ENCODE assay signal across 10 cellular contexts in the genomic region with DNA sequence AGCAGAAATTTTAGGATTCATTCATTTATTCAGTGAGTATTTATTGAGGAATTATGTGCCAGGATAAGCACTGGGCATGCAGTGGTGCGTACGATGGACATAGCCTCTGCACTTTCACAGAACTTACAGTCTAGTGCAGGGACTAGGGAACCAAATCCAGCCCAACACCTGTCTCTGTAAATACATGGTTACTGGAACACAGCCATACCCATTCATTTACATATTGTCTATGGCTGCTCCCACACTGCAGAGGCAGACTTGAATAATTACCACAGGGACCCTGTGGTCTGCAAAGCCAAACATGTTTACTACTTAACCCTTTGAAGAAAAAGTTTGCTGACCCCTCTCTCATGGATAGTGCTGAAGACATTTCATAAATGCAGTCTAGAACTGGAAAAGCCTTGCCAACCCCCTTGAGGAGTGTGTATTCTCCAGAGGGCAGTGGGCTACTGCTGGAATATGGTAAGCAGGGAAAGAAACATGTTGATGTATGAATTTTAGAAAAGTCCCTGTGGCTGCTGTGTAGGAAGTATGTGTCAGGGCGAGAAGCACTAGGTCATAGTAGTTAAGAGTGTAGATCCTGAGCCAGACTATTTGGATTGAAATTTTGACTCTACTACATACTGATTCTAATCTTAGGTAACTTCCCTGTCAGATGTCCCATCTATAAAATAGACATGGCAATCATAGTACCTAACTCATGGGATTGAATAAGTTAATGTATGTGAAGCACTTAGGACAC.
A peak's percentile ranks its signal among the peaks of the same experiment; 100 is the strongest.
DNase-seq lines count a peak whose midpoint lies in the region; ATAC-seq and TF ChIP-seq lines count a peak whose summit lies in the region.
"Had no signal": no experiment of that assay in that cellular context is flagged by ENCODE, and none has a peak within 500 bp of the region (broad histone marks: within the 10 kb centered on the region; RNA-seq: fewer than 3 reads in every experiment).

No MANE protein-coding gene starts in this region.

- no peaks in the 10 kb centered on the region for H3K27me3 Mint-ChIP-seq in WTC11 (ENCODE audit: low read depth)

- CTCF ChIA-PET in WTC11 (lab: Charles Lee) = interaction anchor here (1.8 kb wide), 1 partner anchor 58 kb away, joined by 6 read pairs; no protein-coding TSS in a partner anchor

- no peaks in the 10 kb centered on the region for H3K4me1 ChIP-seq in esophagus muscularis mucosa
- H3K4me1 ChIP-seq: upper lobe of right lung had no signal

- no peak for TF ChIP-seq EP300 in esophagus muscularis mucosa (IDR thresholded peaks at IDR 0.05)

- ATAC-seq in GM18858 (IDR thresholded peaks at IDR 0.05; ENCODE audit: unreplicated experiment) = peak; percentile 67
- ATAC-seq in GM21576 (IDR thresholded peaks at IDR 0.05; ENCODE audit: unreplicated experiment) = peak; percentile 68
- peak; percentile 71 for ATAC-seq in HG03378 (IDR thresholded peaks at IDR 0.05; ENCODE audit: unreplicated experiment)
- peak; percentile 38 for ATAC-seq in WTC11
- ATAC-seq: upper lobe of right lung had no signal

- H3K27ac Mint-ChIP-seq in WTC11 = peak overlapping the region; percentile 82

- H3K27ac ChIP-seq in esophagus muscularis mucosa (replicated peaks in 1 of 4) = no peak overlapping the region
- H3K27ac ChIP-seq: upper lobe of right lung had no signal

- H3K4me3 Mint-ChIP-seq in WTC11 = peak overlapping the region; percentile 38

- DNase-seq in WTC11 (ENCODE audit: low spot score) = no peak
- DNase-seq in RPMI8226 = no peak
- no peak for DNase-seq in esophagus muscularis mucosa (ENCODE audit: extremely low spot score)
- DNase-seq in lower leg skin (ENCODE audit: low spot score in 2 of 2) = no peak
- no peak for DNase-seq in pons (ENCODE audit: low spot score)
- DNase-seq: GF-D8, upper lobe of right lung had no signal

- POLR2A ChIA-PET in WTC11 (lab: Charles Lee) = interaction anchor here (2.2 kb wide), 1 partner anchor 76 kb away, joined by 6 read pairs; a partner anchor contains a TSS

- H3K36me3 Mint-ChIP-seq in WTC11 = peaks cover 5% of the 10 kb centered on the region; the same call in 1 of the 2 replicates

- TF ChIP-seq CTCF in WTC11 (IDR thresholded peaks at IDR 0.05) (no peak), esophagus muscularis mucosa (IDR thresholded peaks at IDR 0.05) (no peak), lower leg skin (IDR thresholded peaks at IDR 0.05) (no peak)

- TF ChIP-seq POLR2A in esophagus muscularis mucosa (IDR thresholded peaks at IDR 0.05; ENCODE audit: low read depth) (no peak), lower leg skin (IDR thresholded peaks at IDR 0.05) (no peak)

- intact Hi-C loops in esophagus muscularis mucosa (cut with DNase I) (no loop called here), lower leg skin (cut with DNase I; ENCODE audit: low total_unique reads) (no loop called here)

- no peaks in the 10 kb centered on the region for H3K36me3 ChIP-seq in esophagus muscularis mucosa
- H3K36me3 ChIP-seq: upper lobe of right lung had no signal

- peaks cover 92% of the 10 kb centered on the region for H3K4me1 Mint-ChIP-seq in WTC11

- no peaks in the 10 kb centered on the region for H3K9me3 Mint-ChIP-seq in WTC11

- no peaks in the 10 kb centered on the region for H3K9me3 ChIP-seq in esophagus muscularis mucosa
- H3K9me3 ChIP-seq: upper lobe of right lung had no signal

- no peaks in the 10 kb centered on the region for H3K27me3 ChIP-seq in esophagus muscularis mucosa
- H3K27me3 ChIP-seq: upper lobe of right lung had no signal

- WGBS in esophagus muscularis mucosa = 98% methylated on average over 3 of the region's 3 CpGs
- WGBS in lower leg skin, 2 donors = 88 to 93% methylated on average over 3 of the region's 3 CpGs

- H3K4me3 ChIP-seq in esophagus muscularis mucosa (no peak overlapping the region), lower leg skin (ENCODE audit: low read depth, poor library complexity, severe bottlenecking) (no peak overlapping the region)
- H3K4me3 ChIP-seq: upper lobe of right lung had no signal

TF ChIP-seq in WTC11, 78 proteins besides CTCF, POLR2A, EP300 and RAD21:
- TF ChIP-seq KAT7 (CRISPR knock-in tag; IDR thresholded peaks at IDR 0.05; ENCODE audit: borderline replicate concordance) (no peak), ZNF671 (CRISPR knock-in tag; IDR thresholded peaks at IDR 0.05) (no peak), SMAD3 (CRISPR knock-in tag; IDR thresholded peaks at IDR 0.05; ENCODE audit: borderline replicate concordance) (no peak), MYBL2 (CRISPR knock-in tag; IDR thresholded peaks at IDR 0.05) (no peak), FOXK1 (CRISPR knock-in tag; IDR thresholded peaks at IDR 0.05) (no peak), ZNF138 (CRISPR knock-in tag; conservative IDR thresholded peaks at IDR 0.05) (no peak), SMAD4 (CRISPR knock-in tag; IDR thresholded peaks at IDR 0.05) (no peak), CREM (CRISPR knock-in tag; IDR thresholded peaks at IDR 0.05) (no peak), ATF1 (CRISPR knock-in tag; IDR thresholded peaks at IDR 0.05) (no peak), ETV6 (CRISPR knock-in tag; IDR thresholded peaks at IDR 0.05) (no peak)
- TF ChIP-seq, protein P1, sequence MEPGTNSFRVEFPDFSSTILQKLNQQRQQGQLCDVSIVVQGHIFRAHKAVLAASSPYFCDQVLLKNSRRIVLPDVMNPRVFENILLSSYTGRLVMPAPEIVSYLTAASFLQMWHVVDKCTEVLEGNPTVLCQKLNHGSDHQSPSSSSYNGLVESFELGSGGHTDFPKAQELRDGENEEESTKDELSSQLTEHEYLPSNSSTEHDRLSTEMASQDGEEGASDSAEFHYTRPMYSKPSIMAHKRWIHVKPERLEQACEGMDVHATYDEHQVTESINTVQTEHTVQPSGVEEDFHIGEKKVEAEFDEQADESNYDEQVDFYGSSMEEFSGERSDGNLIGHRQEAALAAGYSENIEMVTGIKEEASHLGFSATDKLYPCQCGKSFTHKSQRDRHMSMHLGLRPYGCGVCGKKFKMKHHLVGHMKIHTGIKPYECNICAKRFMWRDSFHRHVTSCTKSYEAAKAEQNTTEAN (CRISPR knock-in tag; IDR thresholded peaks at IDR 0.05) = no peak
- TF ChIP-seq, protein P2, sequence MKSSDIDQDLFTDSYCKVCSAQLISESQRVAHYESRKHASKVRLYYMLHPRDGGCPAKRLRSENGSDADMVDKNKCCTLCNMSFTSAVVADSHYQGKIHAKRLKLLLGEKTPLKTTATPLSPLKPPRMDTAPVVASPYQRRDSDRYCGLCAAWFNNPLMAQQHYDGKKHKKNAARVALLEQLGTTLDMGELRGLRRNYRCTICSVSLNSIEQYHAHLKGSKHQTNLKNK (CRISPR knock-in tag; IDR thresholded peaks at IDR 0.05) = no peak
- TF ChIP-seq, protein P3, sequence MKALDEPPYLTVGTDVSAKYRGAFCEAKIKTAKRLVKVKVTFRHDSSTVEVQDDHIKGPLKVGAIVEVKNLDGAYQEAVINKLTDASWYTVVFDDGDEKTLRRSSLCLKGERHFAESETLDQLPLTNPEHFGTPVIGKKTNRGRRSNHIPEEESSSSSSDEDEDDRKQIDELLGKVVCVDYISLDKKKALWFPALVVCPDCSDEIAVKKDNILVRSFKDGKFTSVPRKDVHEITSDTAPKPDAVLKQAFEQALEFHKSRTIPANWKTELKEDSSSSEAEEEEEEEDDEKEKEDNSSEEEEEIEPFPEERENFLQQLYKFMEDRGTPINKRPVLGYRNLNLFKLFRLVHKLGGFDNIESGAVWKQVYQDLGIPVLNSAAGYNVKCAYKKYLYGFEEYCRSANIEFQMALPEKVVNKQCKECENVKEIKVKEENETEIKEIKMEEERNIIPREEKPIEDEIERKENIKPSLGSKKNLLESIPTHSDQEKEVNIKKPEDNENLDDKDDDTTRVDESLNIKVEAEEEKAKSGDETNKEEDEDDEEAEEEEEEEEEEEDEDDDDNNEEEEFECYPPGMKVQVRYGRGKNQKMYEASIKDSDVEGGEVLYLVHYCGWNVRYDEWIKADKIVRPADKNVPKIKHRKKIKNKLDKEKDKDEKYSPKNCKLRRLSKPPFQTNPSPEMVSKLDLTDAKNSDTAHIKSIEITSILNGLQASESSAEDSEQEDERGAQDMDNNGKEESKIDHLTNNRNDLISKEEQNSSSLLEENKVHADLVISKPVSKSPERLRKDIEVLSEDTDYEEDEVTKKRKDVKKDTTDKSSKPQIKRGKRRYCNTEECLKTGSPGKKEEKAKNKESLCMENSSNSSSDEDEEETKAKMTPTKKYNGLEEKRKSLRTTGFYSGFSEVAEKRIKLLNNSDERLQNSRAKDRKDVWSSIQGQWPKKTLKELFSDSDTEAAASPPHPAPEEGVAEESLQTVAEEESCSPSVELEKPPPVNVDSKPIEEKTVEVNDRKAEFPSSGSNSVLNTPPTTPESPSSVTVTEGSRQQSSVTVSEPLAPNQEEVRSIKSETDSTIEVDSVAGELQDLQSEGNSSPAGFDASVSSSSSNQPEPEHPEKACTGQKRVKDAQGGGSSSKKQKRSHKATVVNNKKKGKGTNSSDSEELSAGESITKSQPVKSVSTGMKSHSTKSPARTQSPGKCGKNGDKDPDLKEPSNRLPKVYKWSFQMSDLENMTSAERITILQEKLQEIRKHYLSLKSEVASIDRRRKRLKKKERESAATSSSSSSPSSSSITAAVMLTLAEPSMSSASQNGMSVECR (CRISPR knock-in tag; IDR thresholded peaks at IDR 0.05; ENCODE audit: borderline replicate concordance) = no peak
TF ChIP-seq in WTC11: peak in this region for 0.
